In genomic region chr9:96009690-96010477, GRCh38 we compare ENCODE assay signal across 2 cellular contexts.
TF ChIP-seq lines count a peak whose summit lies in the region.

No MANE protein-coding gene starts in this region.

TF ChIP-seq in liver, 16 proteins besides CTCF, POLR2A, EP300 and RAD21 (continued from another document):
- no peak for TF ChIP-seq REST (IDR thresholded peaks at IDR 0.05)
- peak; percentile 46 to 71 for TF ChIP-seq RXRA (IDR thresholded peaks at IDR 0.05)

TF ChIP-seq in HepG2, 621 proteins besides CTCF, POLR2A, EP300 and RAD21 (continued from another document):
- no peak for TF ChIP-seq NFE2L2 (IDR thresholded peaks at IDR 0.05; ENCODE audit: low read length)
- no peak for TF ChIP-seq AGO1 (IDR thresholded peaks at IDR 0.05; ENCODE audit: low read depth, low read length, poor library complexity, severe bottlenecking)
- no peak for TF ChIP-seq PLRG1 (conservative IDR thresholded peaks at IDR 0.05)
- TF ChIP-seq ZNF530 (CRISPR knock-in tag; IDR thresholded peaks at IDR 0.05; ENCODE audit: low read depth) = no peak
- TF ChIP-seq ZFP91 (CRISPR knock-in tag; IDR thresholded peaks at IDR 0.05; ENCODE audit: borderline replicate concordance) = no peak
- no peak for TF ChIP-seq TRAFD1 (CRISPR knock-in tag; IDR thresholded peaks at IDR 0.05; ENCODE audit: borderline replicate concordance)
- no peak for TF ChIP-seq ZNF331 (CRISPR knock-in tag; IDR thresholded peaks at IDR 0.05)
- no peak for TF ChIP-seq SNRNP70 (IDR thresholded peaks at IDR 0.05; ENCODE audit: low read depth, low read length)
- no peak for TF ChIP-seq DR1 (CRISPR knock-in tag; IDR thresholded peaks at IDR 0.05)
- no peak for TF ChIP-seq BCL6 (CRISPR knock-in tag; IDR thresholded peaks at IDR 0.05)
- no peak for TF ChIP-seq ZNF512 (CRISPR knock-in tag; IDR thresholded peaks at IDR 0.05)
- TF ChIP-seq CAMTA2 (CRISPR knock-in tag; IDR thresholded peaks at IDR 0.05; ENCODE audit: borderline replicate concordance) = no peak
